In the genomic region with DNA sequence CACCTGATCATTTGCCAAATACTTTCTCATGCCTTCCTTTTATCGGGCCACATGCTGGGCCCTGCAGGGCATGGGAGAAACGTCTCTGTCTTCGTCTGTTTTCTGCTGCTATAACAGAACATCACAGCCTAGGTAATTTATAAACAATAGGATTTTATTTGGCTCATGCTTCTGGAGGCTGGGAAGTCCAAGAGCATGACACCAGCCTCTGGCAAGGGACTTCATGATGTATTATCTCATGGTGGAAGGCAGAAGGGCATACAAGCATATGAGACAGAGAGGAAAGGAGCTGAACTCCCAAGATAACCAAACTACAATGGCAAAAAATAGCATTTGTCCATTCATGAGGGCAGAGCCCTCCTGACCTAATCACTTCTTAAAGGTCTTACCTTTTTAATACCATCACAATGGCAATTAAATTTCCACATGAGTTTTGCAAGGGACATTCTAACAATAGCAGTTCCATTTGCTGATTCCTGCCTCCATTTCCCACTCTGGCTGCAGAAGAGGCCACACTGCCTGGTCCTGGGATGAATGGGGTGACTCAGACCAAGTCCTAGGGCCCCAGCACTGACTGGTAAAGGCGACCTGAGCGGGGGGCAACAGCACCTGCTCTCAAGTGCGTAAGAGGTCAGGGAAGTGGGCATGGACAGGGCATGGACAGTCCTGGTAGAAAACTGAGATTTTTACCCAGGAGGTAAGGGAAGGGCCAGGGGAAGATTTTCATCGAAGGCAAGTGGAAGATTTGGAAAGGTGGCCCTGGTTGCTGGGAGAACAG, we compare ENCODE assay signal across 18 cellular contexts. TPM values are rescaled to one million over a fixed set of nuclear protein-coding genes. Genes with fewer than 3 reads are reported as not detected.
"Had no signal": no experiment of that assay in that cellular context is flagged by ENCODE, and none has a peak within 500 bp of the region (broad histone marks: within the 10 kb centered on the region; RNA-seq: fewer than 3 reads in every experiment).

No MANE protein-coding gene starts in this region.

- H3K27me3 Mint-ChIP-seq: activated T-cell treated with anti-CD3 and anti-CD28 coated beads, Interleukin-2, amount 50 U/mL, for 24 hours had no signal

- DNase-seq: activated CD4-positive, alpha-beta T cell treated with anti-CD3 and anti-CD28 coated beads for 4 hours; activated effector memory CD4-positive, alpha-beta T cell treated with anti-CD3 and anti-CD28 coated beads, Interleukin-2, amount 50 U/mL, for 16 hours; activated T-cell treated with anti-CD3 and anti-CD28 coated beads, Interleukin-2, amount 50 U/mL, for 24 hours; adrenal gland; caudate nucleus; effector CD8-positive, alpha-beta T cell; gastrocnemius medialis; heart right ventricle; SJCRH30; stimulated activated CD4-positive, alpha-beta T cell treated with anti-CD3 and anti-CD28 coated beads, Interleukin-15, amount 100 ng/mL, for 24 hours; stimulated activated CD4-positive, alpha-beta T cell treated with anti-CD3 and anti-CD28 coated beads, Interleukin-4, amount 100 ng/mL, for 4 hours; SW 1271; tibial artery had no signal

- H3K9me3 ChIP-seq: adrenal gland, gastrocnemius medialis, pancreas, SJCRH30 had no signal

- H3K4me1 ChIP-seq: pancreas had no signal

- H3K27ac ChIP-seq: adrenal gland, coronary artery, gastrocnemius medialis, heart right ventricle, pancreas, SJCRH30, tibial artery, VCaP had no signal

- H3K27ac Mint-ChIP-seq: activated T-cell treated with anti-CD3 and anti-CD28 coated beads, Interleukin-2, amount 50 U/mL, for 24 hours had no signal

- H3K4me3 Mint-ChIP-seq: activated T-cell treated with anti-CD3 and anti-CD28 coated beads, Interleukin-2, amount 50 U/mL, for 24 hours had no signal

- FAIRE-seq: pancreas had no signal

- H3K36me3 ChIP-seq: adrenal gland, gastrocnemius medialis, heart right ventricle, pancreas, SJCRH30, tibial artery had no signal

- H3K4me3 ChIP-seq: adrenal gland, coronary artery, gastrocnemius medialis, heart right ventricle, pancreas, SJCRH30, tibial artery had no signal

- H3K27me3 ChIP-seq: pancreas, SJCRH30 had no signal

RNA-seq across cellular contexts. Expression of a gene that starts 5.1 kb away (rescaled TPM):
- total RNA-seq: gastrocnemius medialis, kidney epithelial cell, renal cortical epithelial cell had no signal
